11 cellular contexts compared by ENCODE assay signal in genomic region chr13:65656740-65657329, GRCh38.
A peak's percentile ranks its signal among the peaks of the same experiment; 100 is the strongest.
DNase-seq lines count a peak whose midpoint lies in the region; ATAC-seq, FAIRE-seq and TF ChIP-seq lines count a peak whose summit lies in the region.
"Had no signal": no experiment of that assay in that cellular context is flagged by ENCODE, and none has a peak within 500 bp of the region (broad histone marks: within the 10 kb centered on the region; RNA-seq: fewer than 3 reads in every experiment).

No MANE protein-coding gene starts in this region.

- H3K4me3 ChIP-seq in OCI-LY7 (ENCODE audit: low read depth, low read length, poor library complexity, severe bottlenecking) = no peak overlapping the region
- no peak overlapping the region for H3K4me3 ChIP-seq in endothelial cell of umbilical vein (replicated peaks in 1 of 3; ENCODE audit: insufficient read depth in 1 of 3, low read depth in 1 of 3, low read length in 3 of 3)
- no peak overlapping the region for H3K4me3 ChIP-seq in sigmoid colon
- H3K4me3 ChIP-seq: BLaER1, HAP-1 had no signal

- H3K9ac ChIP-seq in endothelial cell of umbilical vein (replicated peaks; ENCODE audit: extremely low read depth, insufficient read depth, low read length) = no peak overlapping the region
- H3K9ac ChIP-seq: BLaER1 had no signal

- DNase-seq in NCI-H146 treated with DMSO at 0.1 percent for 48 hours (lab: John Stamatoyannopoulos, UW; ENCODE audit: unreplicated experiment) (peak; percentile 21), NCI-H146 (lab: John Stamatoyannopoulos, UW) (no peak), OCI-LY7 (ENCODE audit: low spot score) (peak; percentile 6), endothelial cell of umbilical vein (ENCODE audit: low read depth, low spot score) (peak; percentile 30), sigmoid colon (no peak), substantia nigra (lab: John Stamatoyannopoulos, UW) (no peak), activated T-cell treated with anti-CD3 and anti-CD28 coated beads for 4 hours (no peak)
- DNase-seq: activated naive CD8-positive, alpha-beta T cell treated with anti-CD3 and anti-CD28 coated beads, Interleukin-2, amount 50 U/mL, for 24 hours had no signal

- no peaks in the 10 kb centered on the region for H3K9me2 ChIP-seq in OCI-LY7 (ENCODE audit: insufficient read depth, low read length)

- CTCF ChIA-PET in OCI-LY7 (lab: Charles Lee; ENCODE audit: unreplicated experiment) (interaction anchor here (0.6 kb wide), 1 partner anchor 1567 kb away, joined by 3 read pairs; no protein-coding TSS in a partner anchor), endothelial cell of umbilical vein (lab: Charles Lee) (interaction anchor here (0.5 to 3.7 kb wide), 41 partner anchors 9 to 1582 kb away, joined by 3 to 42 read pairs (median 3); no protein-coding TSS in a partner anchor)

- dilution Hi-C loops in endothelial cell of umbilical vein (cut with MboI; ENCODE audit: extremely low pct_ligation_motif_present, low sequenced_read_pairs) = no loop called here

- POLR2A ChIA-PET in OCI-LY7 (lab: Charles Lee) (interaction anchor here (0.6 to 0.7 kb wide), 3 partner anchors 55 to 1576 kb away, joined by 3 to 5 read pairs (median 3); no protein-coding TSS in a partner anchor), endothelial cell of umbilical vein (lab: Charles Lee) (no interaction called here)

- TF ChIP-seq CTCF in OCI-LY7 (conservative IDR thresholded peaks at IDR 0.05; ENCODE audit: low read length) (peak; percentile 79), endothelial cell of umbilical vein (IDR thresholded peaks at IDR 0.05; ENCODE audit: extremely low read depth in 1 of 2, insufficient read depth in 1 of 2, low read depth in 1 of 2, low read length in 2 of 2) (peak; percentile 21 to 27), sigmoid colon (IDR thresholded peaks at IDR 0.05) (peak in 3 of 4 experiments; percentile 16 to 56 (median 31))

- TF ChIP-seq EP300 in sigmoid colon (IDR thresholded peaks at IDR 0.05) = no peak

- H3K9me1 ChIP-seq in endothelial cell of umbilical vein (replicated peaks; ENCODE audit: control insufficient read depth, extremely low read depth, insufficient read depth, low read length) = no peaks in the 10 kb centered on the region

- H4K20me1 ChIP-seq in OCI-LY7 (ENCODE audit: insufficient read depth, low read length) = no peaks in the 10 kb centered on the region
- H4K20me1 ChIP-seq in endothelial cell of umbilical vein (replicated peaks; ENCODE audit: control insufficient read depth, extremely low read depth, insufficient read depth, low read length) = no peaks in the 10 kb centered on the region
- H4K20me1 ChIP-seq: BLaER1 had no signal

- 30 to 68% methylated on average over 1 of the region's 1 CpG for WGBS in sigmoid colon, 2 donors

- no peaks in the 10 kb centered on the region for H3K36me3 ChIP-seq in OCI-LY7 (ENCODE audit: insufficient read depth, low read length)
- H3K36me3 ChIP-seq in endothelial cell of umbilical vein (ENCODE audit: control insufficient read depth in 2 of 2, extremely low read depth in 1 of 2, insufficient read depth in 2 of 2, low read length in 2 of 2) = no peaks in the 10 kb centered on the region
- H3K36me3 ChIP-seq in sigmoid colon = no peaks in the 10 kb centered on the region
- H3K36me3 ChIP-seq: BLaER1, HAP-1 had no signal

- no TSS peak for BruUV-seq in OCI-LY7 (replicated peaks; lab: Mats Ljungman, UMichigan)
- BruUV-seq in endothelial cell of umbilical vein (replicated peaks; lab: Mats Ljungman, UMichigan) = no TSS peak

- ATAC-seq in GM21515 (IDR thresholded peaks at IDR 0.05; ENCODE audit: unreplicated experiment) = no peak
- ATAC-seq: activated naive CD8-positive, alpha-beta T cell treated with anti-CD3 and anti-CD28 coated beads, Interleukin-2, amount 50 U/mL, for 24 hours had no signal

- H3K4me1 ChIP-seq in OCI-LY7 (ENCODE audit: insufficient read depth, low read length, poor library complexity, severe bottlenecking) (no peaks in the 10 kb centered on the region), endothelial cell of umbilical vein (ENCODE audit: control insufficient read depth, extremely low read depth, insufficient read depth, low read length) (no peaks in the 10 kb centered on the region), sigmoid colon (no peaks in the 10 kb centered on the region)
- H3K4me1 ChIP-seq: HAP-1 had no signal

- H3K9me3 ChIP-seq in OCI-LY7 (ENCODE audit: low read length) (no peaks in the 10 kb centered on the region), endothelial cell of umbilical vein (replicated peaks; ENCODE audit: control insufficient read depth, insufficient read depth, low read length) (no peaks in the 10 kb centered on the region), sigmoid colon (no peaks in the 10 kb centered on the region)
- H3K9me3 ChIP-seq: BLaER1, HAP-1 had no signal

- H3K4me2 ChIP-seq in OCI-LY7 (ENCODE audit: low read length) (no peak overlapping the region), endothelial cell of umbilical vein (ENCODE audit: insufficient read depth, low read length) (no peak overlapping the region)
- H3K4me2 ChIP-seq: BLaER1 had no signal

- FAIRE-seq in endothelial cell of umbilical vein (lab: Jason Lieb, UNC) = no peak

- H3K27me3 ChIP-seq in endothelial cell of umbilical vein (ENCODE audit: control insufficient read depth in 2 of 2, insufficient read depth in 2 of 2, low read length in 2 of 2) = no peaks in the 10 kb centered on the region
- H3K27me3 ChIP-seq in sigmoid colon = no peaks in the 10 kb centered on the region
- H3K27me3 ChIP-seq: BLaER1 had no signal

- H3K27ac ChIP-seq in OCI-LY7 (ENCODE audit: low read depth, low read length, poor library complexity, severe bottlenecking) (no peak overlapping the region), endothelial cell of umbilical vein (ENCODE audit: insufficient read depth, low read depth, low read length) (no peak overlapping the region), sigmoid colon (no peak overlapping the region), substantia nigra (ENCODE audit: low read depth, low read length, poor library complexity, severe bottlenecking) (no peak overlapping the region)
- H3K27ac ChIP-seq: BLaER1 had no signal

- intact Hi-C loops in OCI-LY7 (cut with micrococcal nuclease; ENCODE audit: unreplicated experiment) (loop anchor here (5.0 kb wide), 3 partner anchors 1030 to 1580 kb away; no protein-coding TSS in a partner anchor), endothelial cell of umbilical vein (cut with micrococcal nuclease) (loop anchor here (1.0 to 10.0 kb wide), 5 partner anchors 255 to 1567 kb away; no protein-coding TSS in a partner anchor), sigmoid colon (cut with DNase I) (loop anchor here (5.0 kb wide), 1 partner anchor 1575 kb away; the partner anchor contains the start of gene PCDH9)

- TF ChIP-seq POLR2A in endothelial cell of umbilical vein (IDR thresholded peaks at IDR 0.05; ENCODE audit: low read depth, low read length) = no peak
- no peak for TF ChIP-seq POLR2A in sigmoid colon (IDR thresholded peaks at IDR 0.05)

- H2AFZ ChIP-seq in OCI-LY7 (ENCODE audit: low read length) (no peak overlapping the region), endothelial cell of umbilical vein (ENCODE audit: low read depth, low read length) (no peak overlapping the region)

- H3K79me2 ChIP-seq in OCI-LY7 (ENCODE audit: insufficient read depth, low read depth, low read length) (no peaks in the 10 kb centered on the region), endothelial cell of umbilical vein (ENCODE audit: control insufficient read depth, insufficient read depth, low read length) (no peaks in the 10 kb centered on the region)

TF ChIP-seq in endothelial cell of umbilical vein, 7 proteins besides CTCF, POLR2A, EP300 and RAD21:
- TF ChIP-seq FOS (IDR thresholded peaks at IDR 0.05; ENCODE audit: borderline replicate concordance, insufficient read depth, low read length) (no peak), MYC (IDR thresholded peaks at IDR 0.05; ENCODE audit: low read depth, low read length) (no peak), EZH2 (IDR thresholded peaks at IDR 0.05; ENCODE audit: borderline replicate concordance, low read depth, low read length, severe bottlenecking) (no peak), JUN (IDR thresholded peaks at IDR 0.05; ENCODE audit: borderline replicate concordance, insufficient read depth, insufficient read length, low read depth) (no peak)

Comparison
In these comparisons a context has a peak if more than half of its experiments do, and no peak if none do; other contexts are left out.
1. DNase-seq: peak in NCI-H146 treated with DMSO at 0.1 percent for 48 hours (single experiment), OCI-LY7 (single experiment) and endothelial cell of umbilical vein (single experiment); none in NCI-H146 (single experiment), sigmoid colon (single experiment), substantia nigra (0 of 49) and activated T-cell treated with anti-CD3 and anti-CD28 coated beads for 4 hours (single experiment).
2. CTCF ChIP-seq: peak in every context shown above with its lines; median percentile 79 in OCI-LY7; 31 in sigmoid colon; 24 in endothelial cell of umbilical vein.